ENCODE assay signal across 8 cellular contexts in genomic region chr17:42179911-42180410, GRCh38. TPM values are rescaled to one million over a fixed set of nuclear protein-coding genes. Genes with fewer than 3 reads are reported as not detected.
DNase-seq lines count a peak whose midpoint lies in the region; ATAC-seq and TF ChIP-seq lines count a peak whose summit lies in the region.

No MANE protein-coding gene starts in this region.

- no peaks in the 10 kb centered on the region for H3K9me3 Mint-ChIP-seq in endodermal cell

- H3K4me1 ChIP-seq in left ventricle myocardium inferior = peaks cover 43% of the 10 kb centered on the region
- peaks cover 0 to 25% of the 10 kb centered on the region in 2 donors for H3K4me1 ChIP-seq in right atrium auricular region
- H3K4me1 ChIP-seq in endodermal cell (ENCODE audit: control insufficient read depth, insufficient read depth, low read length) = no peaks in the 10 kb centered on the region
- peaks cover 24% of the 10 kb centered on the region for H3K4me1 ChIP-seq in parathyroid adenoma
- H3K4me1 ChIP-seq in gastrocnemius medialis = peaks cover 15 to 16% of the 10 kb centered on the region in 2 donors

- peaks cover 8% of the 10 kb centered on the region for H3K4me1 Mint-ChIP-seq in endodermal cell

- TF ChIP-seq CTCF in left ventricle myocardium inferior (IDR thresholded peaks at IDR 0.05; ENCODE audit: borderline replicate concordance) (no peak), right atrium auricular region (IDR thresholded peaks at IDR 0.05) (no peak), endodermal cell (conservative IDR thresholded peaks at IDR 0.05) (no peak), parathyroid adenoma (IDR thresholded peaks at IDR 0.05) (no peak), gastrocnemius medialis (IDR thresholded peaks at IDR 0.05 in 4 of 5, conservative IDR thresholded peaks at IDR 0.05 in 1 of 5) (no peak)

- no peaks in the 10 kb centered on the region for H3K36me3 Mint-ChIP-seq in endodermal cell (ENCODE audit: low read depth)

- no peak overlapping the region for H3K27ac Mint-ChIP-seq in endodermal cell

- peaks cover 34% of the 10 kb centered on the region for H3K27me3 ChIP-seq in left ventricle myocardium inferior (ENCODE audit: low read depth)
- H3K27me3 ChIP-seq in right atrium auricular region = peaks cover 10 to 13% of the 10 kb centered on the region in 2 donors
- peaks cover 68% of the 10 kb centered on the region for H3K27me3 ChIP-seq in endodermal cell (ENCODE audit: control insufficient read depth, insufficient read depth, low read length, poor library complexity, severe bottlenecking)
- H3K27me3 ChIP-seq in parathyroid adenoma (ENCODE audit: control insufficient read depth, insufficient read depth, low read length) = peaks cover 6% of the 10 kb centered on the region
- H3K27me3 ChIP-seq in gastrocnemius medialis = peaks cover 21 to 30% (median 23%) of the 10 kb centered on the region in 3 donors

- H3K27me3 Mint-ChIP-seq in endodermal cell (ENCODE audit: insufficient read depth) = peaks cover 74% of the 10 kb centered on the region

- intact Hi-C loops in left ventricle myocardium inferior (cut with micrococcal nuclease) (no loop called here), gastrocnemius medialis (cut with DNase I; ENCODE audit: low total_unique reads) (loop anchor here (5.0 kb wide), 1 partner anchor 58 kb away; the partner anchor contains the start of genes HSPB9 and KAT2A)

- no peaks in the 10 kb centered on the region for H3K79me2 ChIP-seq in parathyroid adenoma

- ATAC-seq in gastrocnemius medialis (no peak), HG03175 (IDR thresholded peaks at IDR 0.05; ENCODE audit: unreplicated experiment) (no peak)

- no peak for TF ChIP-seq POLR2A in gastrocnemius medialis (IDR thresholded peaks at IDR 0.05)

- in situ Hi-C loops in gastrocnemius medialis (cut with MboI; ENCODE audit: low sequenced_read_pairs in 4 of 4) = no loop called here

- peak overlapping the region; percentile 53 for H3K4me3 Mint-ChIP-seq in endodermal cell

- H3K27ac ChIP-seq in left ventricle myocardium inferior (replicated peaks) (no peak overlapping the region), right atrium auricular region (no peak overlapping the region), endodermal cell (ENCODE audit: low read depth, low read length) (no peak overlapping the region), parathyroid adenoma (no peak overlapping the region), gastrocnemius medialis (no peak overlapping the region)

- H2AFZ ChIP-seq in parathyroid adenoma = peak overlapping the region; percentile 97

- H3K9ac ChIP-seq in endodermal cell (ENCODE audit: extremely low read depth, low read length, poor library complexity, severe bottlenecking) = no peak overlapping the region
- no peak overlapping the region for H3K9ac ChIP-seq in parathyroid adenoma

- peak overlapping the region; percentile 66 for H3K4me3 ChIP-seq in left ventricle myocardium inferior
- peak overlapping the region in 1 of 2 donors; percentile 50 for H3K4me3 ChIP-seq in right atrium auricular region
- peak overlapping the region; percentile 68 for H3K4me3 ChIP-seq in endodermal cell (ENCODE audit: low read length)
- no peak overlapping the region for H3K4me3 ChIP-seq in parathyroid adenoma (ENCODE audit: low read depth, low read length)
- no peak overlapping the region for H3K4me3 ChIP-seq in gastrocnemius medialis

- no peaks in the 10 kb centered on the region for H3K36me3 ChIP-seq in left ventricle myocardium inferior
- no peaks in the 10 kb centered on the region for H3K36me3 ChIP-seq in right atrium auricular region
- no peaks in the 10 kb centered on the region for H3K36me3 ChIP-seq in endodermal cell (ENCODE audit: control insufficient read depth, insufficient read depth, low read length)
- H3K36me3 ChIP-seq in parathyroid adenoma (ENCODE audit: control insufficient read depth, insufficient read depth, low read length) = no peaks in the 10 kb centered on the region
- no peaks in the 10 kb centered on the region for H3K36me3 ChIP-seq in gastrocnemius medialis

- 7 to 10% methylated on average over 9 to 15 of the region's 20 CpGs for WGBS in endodermal cell (ENCODE audit: insufficient coverage in 1 of 2, insufficient read length in 1 of 2), 2 experiments

- H3K9me3 ChIP-seq in left ventricle myocardium inferior (replicated peaks) (no peaks in the 10 kb centered on the region), right atrium auricular region (no peaks in the 10 kb centered on the region), endodermal cell (ENCODE audit: control insufficient read depth, low read length) (no peaks in the 10 kb centered on the region), parathyroid adenoma (ENCODE audit: control insufficient read depth, low read length) (no peaks in the 10 kb centered on the region), gastrocnemius medialis (no peaks in the 10 kb centered on the region)

- DNase-seq in left ventricle myocardium inferior = peak; percentile 25
- DNase-seq in right atrium auricular region (ENCODE audit: low spot score) = no peak
- peak; percentile 46 for DNase-seq in RPMI7951 (ENCODE audit: low read depth)
- DNase-seq in endodermal cell = peak; percentile 96
- no peak for DNase-seq in gastrocnemius medialis
- DNase-seq in SKM-1 treated with dmso at 0.1 percent for 144 hours (lab: John Stamatoyannopoulos, UW; ENCODE audit: unreplicated experiment) = no peak

- no peak overlapping the region for H3K4me2 ChIP-seq in parathyroid adenoma (ENCODE audit: low read length)

RNA-seq across cellular contexts. Expression of gene KCNH4, which starts 1.0 kb away (rescaled TPM):
- total RNA-seq in left ventricle myocardium inferior = 0.16 TPM
- under 1 TPM; 0.15 to 0.35 TPM for total RNA-seq in right atrium auricular region
- total RNA-seq in RPMI7951 (2014; rRNA removed; shearing (Covaris generic)) = 0.12 TPM in 1 of 2 replicates, not detected in the other
- total RNA-seq in endodermal cell = not detected
- 0.36 TPM for polyA plus RNA-seq in endodermal cell (2013, experiment 1 of 2)
- 0.12 TPM for polyA plus RNA-seq in endodermal cell (2013, experiment 2 of 2)
- not detected for total RNA-seq in gastrocnemius medialis

RNA-seq across cellular contexts. Expression of gene HCRT, which starts 5.3 kb away (rescaled TPM):
- not detected for total RNA-seq in left ventricle myocardium inferior
- not detected for total RNA-seq in right atrium auricular region
- not detected in 2 replicates for total RNA-seq in RPMI7951 (2014; rRNA removed; shearing (Covaris generic))
- not detected for total RNA-seq in endodermal cell
- polyA plus RNA-seq in endodermal cell (2013, experiment 1 of 2) = not detected
- polyA plus RNA-seq in endodermal cell (2013, experiment 2 of 2) = 0.75 TPM
- not detected for total RNA-seq in gastrocnemius medialis

RNA-seq across cellular contexts. Expression of gene GHDC, which starts 14.3 kb away (rescaled TPM):
- total RNA-seq in left ventricle myocardium inferior = 8.4 TPM
- total RNA-seq in right atrium auricular region = 10 to 100 TPM; 13.1 to 19.3 TPM
- total RNA-seq in RPMI7951 (2014; rRNA removed; shearing (Covaris generic)) = 7.9 and 10.5 TPM in 2 replicates
- total RNA-seq in endodermal cell = 1 to 10 TPM; 4.4 to 8.4 TPM
- 9.1 TPM for polyA plus RNA-seq in endodermal cell (2013, experiment 1 of 2)
- 8.2 TPM for polyA plus RNA-seq in endodermal cell (2013, experiment 2 of 2)
- total RNA-seq in gastrocnemius medialis = 10 to 100 TPM; 13.8 to 20.0 (median 18.2) TPM

RNA-seq across cellular contexts. Expression of gene RAB5C, which starts 25.2 kb away (rescaled TPM):
- total RNA-seq in left ventricle myocardium inferior (38.6 TPM), right atrium auricular region (10 to 100 TPM; 39.9 to 92.6 TPM), endodermal cell (10 to 100 TPM; 61.0 to 67.8 TPM), gastrocnemius medialis (10 to 100 TPM; 33.0 to 42.5 (median 37.6) TPM)
- 95.0 and 130 TPM in 2 replicates for total RNA-seq in RPMI7951 (2014; rRNA removed; shearing (Covaris generic))
- 87.7 TPM for polyA plus RNA-seq in endodermal cell (2013, experiment 1 of 2)
- 84.5 TPM for polyA plus RNA-seq in endodermal cell (2013, experiment 2 of 2)

RNA-seq across cellular contexts. Expression of gene HSPB9, which starts 57.4 kb away (rescaled TPM):
- total RNA-seq in left ventricle myocardium inferior (not detected), right atrium auricular region (not detected), endodermal cell (under 1 TPM in 1 of 2 donors, not detected in 1; 0.22 TPM), gastrocnemius medialis (not detected)
- not detected in 2 replicates for total RNA-seq in RPMI7951 (2014; rRNA removed; shearing (Covaris generic))
- 0.28 TPM for polyA plus RNA-seq in endodermal cell (2013, experiment 1 of 2)
- not detected for polyA plus RNA-seq in endodermal cell (2013, experiment 2 of 2)

Comparison
In these comparisons a context has a peak if more than half of its experiments do, and no peak if none do; other contexts are left out.
1. DNase-seq: peak in left ventricle myocardium inferior (single experiment), RPMI7951 (single experiment) and endodermal cell (single experiment); none in right atrium auricular region (single experiment), gastrocnemius medialis (0 of 2) and SKM-1 treated with dmso at 0.1 percent for 144 hours (single experiment).
2. H3K4me3 ChIP-seq: peak in left ventricle myocardium inferior (single experiment) and endodermal cell (single experiment); none in parathyroid adenoma (single experiment) and gastrocnemius medialis (0 of 4).